In genomic region chr14:87181288-87181687, GRCh38 we compare ENCODE assay signal across 13 cellular contexts.
DNase-seq lines count a peak whose midpoint lies in the region; ATAC-seq and TF ChIP-seq lines count a peak whose summit lies in the region.
"Had no signal": no experiment of that assay in that cellular context is flagged by ENCODE, and none has a peak within 500 bp of the region (broad histone marks: within the 10 kb centered on the region; RNA-seq: fewer than 3 reads in every experiment).

No MANE protein-coding gene starts in this region.

- peak; percentile 66 for DNase-seq in NCI-H82 (lab: John Stamatoyannopoulos, UW)
- no peak for DNase-seq in NCI-H82 treated with DMSO at 0.1 percent for 48 hours (lab: John Stamatoyannopoulos, UW; ENCODE audit: unreplicated experiment)
- DNase-seq in body of pancreas, result peak in 1 of 4 donors; percentile 7
- peak; percentile 31 for DNase-seq in myocyte (ENCODE audit: low read depth)
- DNase-seq in BE2C, result no peak
- DNase-seq: AML-193; CD4-positive, CD25-positive, alpha-beta regulatory T cell had no signal

- intact Hi-C loops in body of pancreas (cut with DNase I), result no loop called here

- ATAC-seq in body of pancreas (peak; percentile 52), GM18873 (IDR thresholded peaks at IDR 0.05; ENCODE audit: low FRiP score, unreplicated experiment) (no peak), HG03175 (IDR thresholded peaks at IDR 0.05; ENCODE audit: unreplicated experiment) (no peak)
- ATAC-seq: GM12878 had no signal

- H3K27ac ChIP-seq in body of pancreas, result peak overlapping the region in 1 of 4 donors; percentile 12
- H3K27ac ChIP-seq: 22Rv1; BLaER1 treated with 17β-estradiol and CSF1 and Interleukin-3, amounts not matched to agents 10 nM and 100 nM had no signal

- H3K27me3 ChIP-seq in body of pancreas (no peaks in the 10 kb centered on the region), BE2C (no peaks in the 10 kb centered on the region)
- H3K27me3 ChIP-seq: BLaER1 treated with 17β-estradiol and CSF1 and Interleukin-3, amounts not matched to agents 10 nM and 100 nM had no signal

- TF ChIP-seq POLR2A in body of pancreas (IDR thresholded peaks at IDR 0.05), result no peak

- H3K4me3 ChIP-seq in body of pancreas, result no peak overlapping the region
- no peak overlapping the region for H3K4me3 ChIP-seq in BE2C (ENCODE audit: low read depth, low read length)
- H3K4me3 ChIP-seq: BLaER1 treated with 17β-estradiol and CSF1 and Interleukin-3, amounts not matched to agents 10 nM and 100 nM; GM12878; HAP-1 had no signal

- H3K36me3 ChIP-seq in body of pancreas (replicated peaks in 1 of 2; ENCODE audit: insufficient read depth in 1 of 2, low read depth in 2 of 2), result no peaks in the 10 kb centered on the region
- no peaks in the 10 kb centered on the region for H3K36me3 ChIP-seq in BE2C
- H3K36me3 ChIP-seq: BLaER1 treated with 17β-estradiol and CSF1 and Interleukin-3, amounts not matched to agents 10 nM and 100 nM; HAP-1 had no signal

- WGBS in body of pancreas, 2 donors, result 33 to 46% methylated on average over 3 of the region's 3 CpGs

- no peaks in the 10 kb centered on the region for H3K9me3 ChIP-seq in body of pancreas
- H3K9me3 ChIP-seq in BE2C, result no peaks in the 10 kb centered on the region
- H3K9me3 ChIP-seq: HAP-1 had no signal

- H3K4me1 ChIP-seq in body of pancreas (peaks cover 6% of the 10 kb centered on the region), BE2C (no peaks in the 10 kb centered on the region)
- H3K4me1 ChIP-seq: BLaER1 treated with 17β-estradiol and CSF1 and Interleukin-3, amounts not matched to agents 10 nM and 100 nM; HAP-1 had no signal

- TF ChIP-seq CTCF in body of pancreas (IDR thresholded peaks at IDR 0.05), result no peak
- TF ChIP-seq CTCF in BE2C (IDR thresholded peaks at IDR 0.05; ENCODE audit: low read depth, low read length), result no peak

Comparison
In these comparisons a context has a peak if more than half of its experiments do, and no peak if none do; other contexts are left out.
1. DNase-seq: peak in NCI-H82 (single experiment) and myocyte (single experiment); none in NCI-H82 treated with DMSO at 0.1 percent for 48 hours (single experiment) and BE2C (single experiment).